Comparison of ENCODE assay signal across 17 cellular contexts in genomic region chr10:30215631-30216030, GRCh38.
DNase-seq lines count a peak whose midpoint lies in the region; ATAC-seq, FAIRE-seq and TF ChIP-seq lines count a peak whose summit lies in the region.
"Had no signal": no experiment of that assay in that cellular context is flagged by ENCODE, and none has a peak within 500 bp of the region (broad histone marks: within the 10 kb centered on the region; RNA-seq: fewer than 3 reads in every experiment).

No MANE protein-coding gene starts in this region.

- SMC1A ChIA-PET in GM12878 (lab: Charles Lee; ENCODE audit: uncharacterized antibody, unreplicated experiment), result no interaction called here

- no TSS peak for BruUV-seq in GM12878 (replicated peaks; lab: Mats Ljungman, UMichigan)

- FAIRE-seq in GM12878 (lab: Jason Lieb, UNC), result no peak
- FAIRE-seq: colon had no signal

- peak; percentile 45 for DNase-seq in NCI-H2171 treated with DMSO at 0.1 percent for 48 hours (lab: John Stamatoyannopoulos, UW)
- DNase-seq in NCI-H2171 (lab: John Stamatoyannopoulos, UW), result no peak
- DNase-seq in GM12878 (ENCODE audit: low read depth, low spot score), result no peak
- peak; percentile 2 for DNase-seq in kidney tubule cell (ENCODE audit: low spot score)
- no peak for DNase-seq in kidney glomerular epithelial cell (lab: John Stamatoyannopoulos, UW)
- DNase-seq in tibial nerve (ENCODE audit: low spot score in 2 of 2), result no peak
- no peak for DNase-seq in T-cell
- DNase-seq: ACHN; activated CD4-positive, alpha-beta memory T cell treated with anti-CD3 and anti-CD28 coated beads for 36 hours; H7; NCI-H1694; T-helper 1 cell had no signal

- H3K27me3 ChIP-seq in GM12878 (replicated peaks in 1 of 2; ENCODE audit: control insufficient read depth in 2 of 2, insufficient read depth in 2 of 2, low read length in 1 of 2) (no peaks in the 10 kb centered on the region), subcutaneous abdominal adipose tissue (ENCODE audit: control insufficient read depth in 5 of 5, insufficient read depth in 4 of 5, low read length in 5 of 5) (no peaks in the 10 kb centered on the region), tibial nerve (no peaks in the 10 kb centered on the region)

- no peaks in the 10 kb centered on the region for H3K36me3 ChIP-seq in GM12878 (ENCODE audit: control insufficient read depth in 2 of 2, insufficient read depth in 2 of 2, low read length in 1 of 2)
- H3K36me3 ChIP-seq in subcutaneous abdominal adipose tissue (ENCODE audit: control insufficient read depth in 5 of 5, insufficient read depth in 5 of 5, low read length in 5 of 5), result no peaks in the 10 kb centered on the region
- H3K36me3 ChIP-seq in tibial nerve, result no peaks in the 10 kb centered on the region

- peak overlapping the region; percentile 18; the same call in 1 of the 2 replicates for H3K4me2 ChIP-seq in GM12878 (ENCODE audit: control insufficient read depth, insufficient read depth)
- H3K4me2 ChIP-seq: smooth muscle cell had no signal

- no peaks in the 10 kb centered on the region for H3K9me3 Mint-ChIP-seq in T-cell
- H3K9me3 Mint-ChIP-seq: activated CD4-positive, alpha-beta memory T cell treated with anti-CD3 and anti-CD28 coated beads for 36 hours; activated naive CD4-positive, alpha-beta T cell treated with anti-CD3 and anti-CD28 coated beads, Interleukin-2, amount 50 U/mL, for 24 hours; memory B cell had no signal

- no peak for TF ChIP-seq CTCF in GM12878 (IDR thresholded peaks at IDR 0.05 in 2 of 3, conservative IDR thresholded peaks at IDR 0.05 in 1 of 3; ENCODE audit: control insufficient read depth in 2 of 3, extremely low read depth in 1 of 3, insufficient read depth in 1 of 3, low read depth in 3 of 3, low read length in 3 of 3)
- TF ChIP-seq CTCF in tibial nerve (IDR thresholded peaks at IDR 0.05), result no peak

- H3K27ac ChIP-seq in GM12878 (ENCODE audit: control insufficient read depth, insufficient read depth) (no peak overlapping the region), subcutaneous abdominal adipose tissue (ENCODE audit: low read depth, low read length) (peak overlapping the region; percentile 46), tibial nerve (peak overlapping the region in 1 of 4 donors; percentile 40)

- peaks cover 10 to 13% (median 12%) of the 10 kb centered on the region in 3 donors for H3K4me1 Mint-ChIP-seq in T-cell

- peaks cover 19 to 36% of the 10 kb centered on the region in 2 donors for H3K27me3 Mint-ChIP-seq in T-cell

- H3K4me3 ChIP-seq in GM12878 (no peak overlapping the region), subcutaneous abdominal adipose tissue (ENCODE audit: low read depth in 1 of 5, low read length in 5 of 5) (peak overlapping the region in 4 of 5 donors; percentile 8 to 36 (median 23)), tibial nerve (no peak overlapping the region)
- H3K4me3 ChIP-seq: smooth muscle cell had no signal

- H3K4me1 ChIP-seq in GM12878 (ENCODE audit: control insufficient read depth, insufficient read depth, low read length) (peaks cover 3% of the 10 kb centered on the region; the same call in 1 of the 2 replicates), subcutaneous abdominal adipose tissue (ENCODE audit: control insufficient read depth in 5 of 5, insufficient read depth in 5 of 5, low read length in 5 of 5) (peaks cover 3 to 29% (median 22%) of the 10 kb centered on the region in 5 donors), tibial nerve (peaks cover 0 to 18% (median 0%) of the 10 kb centered on the region in 4 donors)

- H3K27ac Mint-ChIP-seq in T-cell, result no peak overlapping the region
- H3K27ac Mint-ChIP-seq: activated CD4-positive, alpha-beta memory T cell treated with anti-CD3 and anti-CD28 coated beads for 36 hours; activated naive CD4-positive, alpha-beta T cell treated with anti-CD3 and anti-CD28 coated beads, Interleukin-2, amount 50 U/mL, for 24 hours; memory B cell had no signal

- no peak overlapping the region; the same call in 1 of the 2 replicates for H2AFZ ChIP-seq in GM12878 (ENCODE audit: control insufficient read depth, low read depth, low read length)

- in situ Hi-C loops in GM12878 (cut with MboI), result no loop called here

- no peaks in the 10 kb centered on the region for H3K79me2 ChIP-seq in GM12878 (ENCODE audit: control insufficient read depth, insufficient read depth, low read length)

- no peaks in the 10 kb centered on the region for H4K20me1 ChIP-seq in GM12878 (ENCODE audit: control insufficient read depth, insufficient read depth)

- no peak for ATAC-seq in GM12878
- no peak for ATAC-seq in T-cell (replicated peaks in 1 of 4)

- no peak overlapping the region for H3K4me3 Mint-ChIP-seq in T-cell
- H3K4me3 Mint-ChIP-seq: activated CD4-positive, alpha-beta memory T cell treated with anti-CD3 and anti-CD28 coated beads for 36 hours; activated naive CD4-positive, alpha-beta T cell treated with anti-CD3 and anti-CD28 coated beads, Interleukin-2, amount 50 U/mL, for 24 hours; memory B cell had no signal

- no peak for TF ChIP-seq RAD21 in GM12878 (IDR thresholded peaks at IDR 0.05; ENCODE audit: insufficient read depth, low read depth, low read length)

- 36% methylated on average over 8 of the region's 8 CpGs for WGBS in GM12878 (ENCODE audit: insufficient coverage, insufficient replicate concordance, low lambda C conversion rate, missing lambda C conversion rate)
- WGBS in tibial nerve, 2 donors, result 40 to 56% methylated on average over 8 of the region's 8 CpGs

- RAD21 ChIA-PET in GM12878 (lab: Charles Lee; ENCODE audit: unreplicated experiment), result no interaction called here

- no peak overlapping the region for H3K9ac ChIP-seq in GM12878 (ENCODE audit: control insufficient read depth, insufficient read depth, low read length)
- peak overlapping the region in 1 of 5 donors; percentile 15 for H3K9ac ChIP-seq in subcutaneous abdominal adipose tissue (ENCODE audit: low read length in 5 of 5)

- POLR2A ChIA-PET in GM12878 (lab: Charles Lee) (no interaction called here), T-cell (lab: Charles Lee) (no interaction called here)

- TF ChIP-seq POLR2A in GM12878 (IDR thresholded peaks at IDR 0.05; ENCODE audit: low read depth, low read length) (no peak), tibial nerve (IDR thresholded peaks at IDR 0.05) (no peak)

- intact Hi-C loops in GM12878 (cut with micrococcal nuclease; ENCODE audit: unreplicated experiment), result no loop called here

- TF ChIP-seq EP300 in GM12878 (IDR thresholded peaks at IDR 0.05; ENCODE audit: borderline replicate concordance in 1 of 2, control insufficient read depth in 1 of 2, low read depth in 2 of 2, low read length in 2 of 2), result no peak
- TF ChIP-seq EP300 in tibial nerve (IDR thresholded peaks at IDR 0.05), result peak in 1 of 2 donors; percentile 7

- no peaks in the 10 kb centered on the region for H3K9me3 ChIP-seq in GM12878 (replicated peaks; ENCODE audit: control insufficient read depth, insufficient read depth, low read length)
- no peaks in the 10 kb centered on the region for H3K9me3 ChIP-seq in subcutaneous abdominal adipose tissue (ENCODE audit: control insufficient read depth in 5 of 5, low read length in 5 of 5)
- no peaks in the 10 kb centered on the region for H3K9me3 ChIP-seq in tibial nerve

- no peaks in the 10 kb centered on the region for H3K36me3 Mint-ChIP-seq in T-cell
- H3K36me3 Mint-ChIP-seq: activated CD4-positive, alpha-beta memory T cell treated with anti-CD3 and anti-CD28 coated beads for 36 hours; activated naive CD4-positive, alpha-beta T cell treated with anti-CD3 and anti-CD28 coated beads, Interleukin-2, amount 50 U/mL, for 24 hours; memory B cell had no signal

- CTCF ChIA-PET in GM12878 (lab: Yijun Ruan, JAX), result no interaction called here
- CTCF ChIA-PET in T-cell (lab: Charles Lee), result no interaction called here

TF ChIP-seq in GM12878, 131 proteins besides CTCF, POLR2A, EP300 and RAD21:
- TF ChIP-seq CEBPZ (IDR thresholded peaks at IDR 0.05; ENCODE audit: low read depth, low read length) (no peak), SPI1 (IDR thresholded peaks at IDR 0.05; ENCODE audit: borderline replicate concordance, insufficient read depth, low read depth, low read length) (0 out of 2 replicates have a peak, but pooled peaks have one; percentile 3)

Comparison
In these comparisons a context has a peak if more than half of its experiments do, and no peak if none do; other contexts are left out.
1. DNase-seq: peak in NCI-H2171 treated with DMSO at 0.1 percent for 48 hours (single experiment) and kidney tubule cell (single experiment); none in NCI-H2171 (single experiment), GM12878 (single experiment), kidney glomerular epithelial cell (single experiment), tibial nerve (0 of 2) and T-cell (0 of 34).
2. H3K4me3 ChIP-seq: peak in subcutaneous abdominal adipose tissue (4 of 5); none in GM12878 (single experiment) and tibial nerve (0 of 4).